ENCODE assay signal across 20 cellular contexts in the genomic region with DNA sequence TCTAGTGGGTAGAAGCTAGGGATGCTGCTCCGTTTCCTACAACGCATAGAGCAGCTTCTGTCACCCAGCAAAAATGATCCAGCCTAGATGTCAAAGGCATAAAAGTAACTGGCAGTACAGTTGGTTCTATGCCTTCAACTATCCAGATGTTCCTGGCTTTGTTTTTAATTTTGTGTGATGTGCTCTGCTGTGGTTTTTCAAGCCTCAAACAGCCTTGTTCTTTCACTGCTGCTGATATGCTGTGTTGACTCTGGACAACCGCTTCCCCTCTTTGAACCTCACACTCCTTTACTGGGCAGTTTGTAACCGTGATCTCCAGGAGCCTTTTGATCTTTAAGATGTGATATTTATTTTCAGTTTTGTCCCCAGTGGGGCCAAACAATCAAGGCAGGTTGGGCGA.
DNase-seq lines count a peak whose midpoint lies in the region; ATAC-seq and TF ChIP-seq lines count a peak whose summit lies in the region.
"Had no signal": no experiment of that assay in that cellular context is flagged by ENCODE, and none has a peak within 500 bp of the region (broad histone marks: within the 10 kb centered on the region; RNA-seq: fewer than 3 reads in every experiment).

No MANE protein-coding gene starts in this region.

- peak overlapping the region; percentile 87 for H3K27ac ChIP-seq in BLaER1
- H3K27ac ChIP-seq in DND-41 (ENCODE audit: low read length): no peak overlapping the region
- H3K27ac ChIP-seq in Karpas-422 (ENCODE audit: low read length): no peak overlapping the region
- H3K27ac ChIP-seq: 22Rv1, A549, C4-2B had no signal

- H3K36me3 Mint-ChIP-seq in stimulated activated effector memory CD8-positive, alpha-beta T cell treated with anti-CD3 and anti-CD28 coated beads, Interleukin-12 subunit alpha, Interleukin-12 subunit beta, amount 100 ng/mL, for 72 hours: no peaks in the 10 kb centered on the region
- H3K36me3 Mint-ChIP-seq: CD8-positive, alpha-beta T cell had no signal

- POLR2A ChIA-PET in HEK293T (lab: Yijun Ruan, JAX): no interaction called here

- no peak overlapping the region for H2AFZ ChIP-seq in DND-41 (ENCODE audit: low read depth, low read length)
- H2AFZ ChIP-seq in Karpas-422 (ENCODE audit: low read length): no peak overlapping the region

- no peak for TF ChIP-seq CTCF in DND-41 (IDR thresholded peaks at IDR 0.05; ENCODE audit: borderline replicate concordance, extremely low read depth, low read length, poor library complexity, severe bottlenecking)

- H3K79me2 ChIP-seq in DND-41 (ENCODE audit: insufficient read depth, low read length): no peaks in the 10 kb centered on the region
- no peaks in the 10 kb centered on the region for H3K79me2 ChIP-seq in Karpas-422 (ENCODE audit: low read length)

- ATAC-seq in DND-41 (ENCODE audit: insufficient read depth, low read depth): peak; percentile 66
- ATAC-seq in stimulated activated effector memory CD8-positive, alpha-beta T cell treated with anti-CD3 and anti-CD28 coated beads, Interleukin-12 subunit alpha, Interleukin-12 subunit beta, amount 100 ng/mL, for 72 hours: no peak
- ATAC-seq: A549; CD8-positive, alpha-beta T cell had no signal

- no peak overlapping the region for H3K4me3 Mint-ChIP-seq in stimulated activated effector memory CD8-positive, alpha-beta T cell treated with anti-CD3 and anti-CD28 coated beads, Interleukin-12 subunit alpha, Interleukin-12 subunit beta, amount 100 ng/mL, for 72 hours
- H3K4me3 Mint-ChIP-seq: B cell; CD4-positive, alpha-beta T cell; CD8-positive, alpha-beta T cell had no signal

- no peak overlapping the region for H3K27ac Mint-ChIP-seq in stimulated activated effector memory CD8-positive, alpha-beta T cell treated with anti-CD3 and anti-CD28 coated beads, Interleukin-12 subunit alpha, Interleukin-12 subunit beta, amount 100 ng/mL, for 72 hours
- H3K27ac Mint-ChIP-seq: B cell; CD4-positive, alpha-beta T cell; CD8-positive, alpha-beta T cell had no signal

- H3K4me3 ChIP-seq in BLaER1 (peak overlapping the region; percentile 10; the same call in 1 of the 2 replicates), DND-41 (ENCODE audit: low read depth in 1 of 2, low read length in 2 of 2) (no peak overlapping the region), Karpas-422 (ENCODE audit: low read length) (no peak overlapping the region)
- H3K4me3 ChIP-seq: A549 had no signal

- DNase-seq in DND-41 (peak; percentile 11), Karpas-422 (no peak), SW480 (ENCODE audit: low spot score) (peak; percentile 33), GF-D8 (lab: John Stamatoyannopoulos, UW) (no peak), HEK293T (ENCODE audit: extremely low spot score) (no peak)
- DNase-seq in central memory CD4-positive, alpha-beta T cell: no peak
- no peak for DNase-seq in stimulated activated effector memory CD8-positive, alpha-beta T cell treated with anti-CD3 and anti-CD28 coated beads, Interleukin-12 subunit alpha, Interleukin-12 subunit beta, amount 100 ng/mL, for 72 hours (ENCODE audit: low spot score in 2 of 2)
- DNase-seq: AML-193; Caco-2; Calu3; CD4-positive, alpha-beta T cell; CD8-positive, alpha-beta T cell; DMS79 treated with DMSO at 0.1 percent for 48 hours; EL; GDM1 had no signal

- H3K9ac ChIP-seq in BLaER1 (peak overlapping the region; percentile 4; the same call in 1 of the 2 replicates), DND-41 (ENCODE audit: low read depth, low read length) (no peak overlapping the region), Karpas-422 (ENCODE audit: low read length) (peak overlapping the region; percentile 3; the same call in 1 of the 2 replicates)

- H4K20me1 ChIP-seq in BLaER1 (no peaks in the 10 kb centered on the region), DND-41 (ENCODE audit: insufficient read depth, low read length) (no peaks in the 10 kb centered on the region), Karpas-422 (ENCODE audit: insufficient read depth, low read depth, low read length) (no peaks in the 10 kb centered on the region)

- peaks cover 4% of the 10 kb centered on the region for H3K9me3 Mint-ChIP-seq in stimulated activated effector memory CD8-positive, alpha-beta T cell treated with anti-CD3 and anti-CD28 coated beads, Interleukin-12 subunit alpha, Interleukin-12 subunit beta, amount 100 ng/mL, for 72 hours
- H3K9me3 Mint-ChIP-seq: CD4-positive, alpha-beta T cell; CD8-positive, alpha-beta T cell had no signal

- H3K4me1 ChIP-seq in BLaER1 (peaks cover 81% of the 10 kb centered on the region), DND-41 (ENCODE audit: insufficient read depth, low read length) (no peaks in the 10 kb centered on the region), Karpas-422 (ENCODE audit: low read length) (peaks cover 52% of the 10 kb centered on the region)
- H3K4me1 ChIP-seq: A549, Caco-2 had no signal

- H3K4me2 ChIP-seq in BLaER1 (peak overlapping the region; percentile 85), DND-41 (ENCODE audit: insufficient read depth, low read length) (no peak overlapping the region), Karpas-422 (ENCODE audit: low read depth, low read length, poor library complexity, severe bottlenecking) (no peak overlapping the region)
- H3K4me2 ChIP-seq: A549 had no signal

- H3K36me3 ChIP-seq in BLaER1 (no peaks in the 10 kb centered on the region), DND-41 (ENCODE audit: insufficient read depth, low read length) (no peaks in the 10 kb centered on the region), Karpas-422 (ENCODE audit: insufficient read depth, low read length) (no peaks in the 10 kb centered on the region)

- no peaks in the 10 kb centered on the region for H3K9me3 ChIP-seq in BLaER1
- H3K9me3 ChIP-seq in DND-41 (ENCODE audit: insufficient read depth, low read length, severe bottlenecking): no peaks in the 10 kb centered on the region
- no peaks in the 10 kb centered on the region for H3K9me3 ChIP-seq in Karpas-422 (ENCODE audit: low read length)
- H3K9me3 ChIP-seq: A549, Caco-2 had no signal

- H3K27me3 ChIP-seq in BLaER1 (no peaks in the 10 kb centered on the region), DND-41 (ENCODE audit: insufficient read depth, low read length, poor library complexity) (peaks cover 3% of the 10 kb centered on the region), Karpas-422 (ENCODE audit: low read length) (no peaks in the 10 kb centered on the region)

- CTCF ChIA-PET in HEK293T (lab: Yijun Ruan, JAX): no interaction called here

- no peaks in the 10 kb centered on the region for H3K4me1 Mint-ChIP-seq in stimulated activated effector memory CD8-positive, alpha-beta T cell treated with anti-CD3 and anti-CD28 coated beads, Interleukin-12 subunit alpha, Interleukin-12 subunit beta, amount 100 ng/mL, for 72 hours

- no peaks in the 10 kb centered on the region for H3K9me2 ChIP-seq in Karpas-422 (replicated peaks; ENCODE audit: insufficient read depth, low read length)

TF ChIP-seq in HEK293T, 16 proteins besides CTCF, POLR2A, EP300 and RAD21:
- TF ChIP-seq BHLHE40 (IDR thresholded peaks at IDR 0.05; ENCODE audit: borderline replicate concordance) (no peak), L3MBTL2 (conservative IDR thresholded peaks at IDR 0.05) (no peak), FOXM1 (IDR thresholded peaks at IDR 0.05; ENCODE audit: borderline replicate concordance) (no peak), SP1 (IDR thresholded peaks at IDR 0.05) (no peak), ARNT (IDR thresholded peaks at IDR 0.05) (no peak), ZNF384 (IDR thresholded peaks at IDR 0.05) (no peak), ELF4 (IDR thresholded peaks at IDR 0.05) (no peak), SUZ12 (IDR thresholded peaks at IDR 0.05) (no peak), FOXA1 (IDR thresholded peaks at IDR 0.05) (no peak), TARDBP (IDR thresholded peaks at IDR 0.05) (no peak), HDGF (IDR thresholded peaks at IDR 0.05; ENCODE audit: borderline replicate concordance) (no peak), CTBP1 (IDR thresholded peaks at IDR 0.05; ENCODE audit: borderline replicate concordance) (no peak)
- TF ChIP-seq, protein P1, sequence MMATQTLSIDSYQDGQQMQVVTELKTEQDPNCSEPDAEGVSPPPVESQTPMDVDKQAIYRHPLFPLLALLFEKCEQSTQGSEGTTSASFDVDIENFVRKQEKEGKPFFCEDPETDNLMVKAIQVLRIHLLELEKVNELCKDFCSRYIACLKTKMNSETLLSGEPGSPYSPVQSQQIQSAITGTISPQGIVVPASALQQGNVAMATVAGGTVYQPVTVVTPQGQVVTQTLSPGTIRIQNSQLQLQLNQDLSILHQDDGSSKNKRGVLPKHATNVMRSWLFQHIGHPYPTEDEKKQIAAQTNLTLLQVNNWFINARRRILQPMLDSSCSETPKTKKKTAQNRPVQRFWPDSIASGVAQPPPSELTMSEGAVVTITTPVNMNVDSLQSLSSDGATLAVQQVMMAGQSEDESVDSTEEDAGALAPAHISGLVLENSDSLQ (IDR thresholded peaks at IDR 0.05): no peak

Comparison
In these comparisons a context has a peak if more than half of its experiments do, and no peak if none do; other contexts are left out.
1. DNase-seq: peak in DND-41 (single experiment) and SW480 (single experiment); none in Karpas-422 (single experiment), central memory CD4-positive, alpha-beta T cell (single experiment), GF-D8 (single experiment), HEK293T (single experiment) and stimulated activated effector memory CD8-positive, alpha-beta T cell treated with anti-CD3 and anti-CD28 coated beads, Interleukin-12 subunit alpha, Interleukin-12 subunit beta, amount 100 ng/mL, for 72 hours (0 of 2).